15 cellular contexts compared by ENCODE assay signal in genomic region chr10:71893258-71893815, GRCh38. TPM values are rescaled to one million over a fixed set of nuclear protein-coding genes. Genes with fewer than 3 reads are reported as not detected.
DNase-seq lines count a peak whose midpoint lies in the region; ATAC-seq, FAIRE-seq and TF ChIP-seq lines count a peak whose summit lies in the region.
"Had no signal": no experiment of that assay in that cellular context is flagged by ENCODE, and none has a peak within 500 bp of the region (broad histone marks: within the 10 kb centered on the region; RNA-seq: fewer than 3 reads in every experiment).

No MANE protein-coding gene starts in this region.

- DNase-seq in kidney (peak; percentile 45), mucosa of descending colon (peak in 1 of 3 donors; percentile 35), trophoblast cell (no peak), HUDEP-2 (lab: John Stamatoyannopoulos, UW; ENCODE audit: unreplicated experiment in 76 of 76) (no peak)
- no peak for DNase-seq in effector CD8-positive, alpha-beta T cell (lab: John Stamatoyannopoulos, UW)
- DNase-seq: CD8-positive, alpha-beta T cell; COR-L47; GF-D8; GM23248 had no signal

- no peak overlapping the region for H2AFZ ChIP-seq in trophoblast cell (ENCODE audit: insufficient read depth, low read length, poor library complexity)
- H2AFZ ChIP-seq: GM23248 had no signal

- H3K4me1 ChIP-seq in kidney (ENCODE audit: control insufficient read depth in 1 of 2, insufficient read depth in 1 of 2, low read depth in 1 of 2, low read length in 2 of 2) (peaks cover 6 to 10% of the 10 kb centered on the region in 2 donors), mucosa of descending colon (ENCODE audit: low read depth) (peaks cover 14% of the 10 kb centered on the region), trophoblast cell (ENCODE audit: control insufficient read depth in 1 of 2, insufficient read depth in 2 of 2, low read length in 2 of 2) (peaks cover 10 to 15% of the 10 kb centered on the region in 2 experiments)

- no peaks in the 10 kb centered on the region for H3K27me3 ChIP-seq in trophoblast cell (ENCODE audit: insufficient read depth, low read length)

- H2AK5ac ChIP-seq in trophoblast cell (ENCODE audit: low read length) = no peak overlapping the region

- no peak overlapping the region for H2BK5ac ChIP-seq in trophoblast cell (ENCODE audit: low read depth, low read length, poor library complexity)

- no peaks in the 10 kb centered on the region for H3K79me1 ChIP-seq in trophoblast cell (ENCODE audit: low read length)

- H4K8ac ChIP-seq in trophoblast cell (ENCODE audit: low read depth, low read length) = no peak overlapping the region

- H2BK12ac ChIP-seq in trophoblast cell (ENCODE audit: low read length) = no peak overlapping the region

- no peak overlapping the region for H3K18ac ChIP-seq in trophoblast cell (ENCODE audit: low read length)

- H3K4ac ChIP-seq in trophoblast cell (ENCODE audit: low read depth, low read length) = no peak overlapping the region

- H4K91ac ChIP-seq in trophoblast cell (ENCODE audit: low read depth, low read length) = no peak overlapping the region

- FAIRE-seq in kidney (lab: Jason Lieb, UNC) = no peak
- FAIRE-seq: A204.1, H54 had no signal

- H3K79me2 ChIP-seq in trophoblast cell (ENCODE audit: control insufficient read depth, insufficient read depth, low read length, poor library complexity) = no peaks in the 10 kb centered on the region

- intact Hi-C loops in kidney (cut with DNase I) = no loop called here
- intact Hi-C loops in mucosa of descending colon (cut with DNase I, micrococcal nuclease) = no loop called here

- H4K12ac ChIP-seq in trophoblast cell (ENCODE audit: low read depth, low read length) = no peak overlapping the region

- no peak overlapping the region for H3K9ac ChIP-seq in kidney (ENCODE audit: low read length in 2 of 2)
- H3K9ac ChIP-seq in trophoblast cell (ENCODE audit: low read length) = no peak overlapping the region
- H3K9ac ChIP-seq: GM23248 had no signal

- H2BK120ac ChIP-seq in trophoblast cell (ENCODE audit: insufficient read depth, low read length, poor library complexity) = no peak overlapping the region

- WGBS in trophoblast cell (ENCODE audit: extremely low coverage, insufficient coverage, insufficient read length) = no CpG with 5 or more reads among the region's 12 CpGs

- H3K23ac ChIP-seq in trophoblast cell (ENCODE audit: low read length) = no peak overlapping the region

- H3K14ac ChIP-seq in trophoblast cell (ENCODE audit: low read length) = no peak overlapping the region

- ATAC-seq in mucosa of descending colon = peak; percentile 20
- ATAC-seq in GM21576 (IDR thresholded peaks at IDR 0.05; ENCODE audit: unreplicated experiment) = no peak
- ATAC-seq: CD8-positive, alpha-beta T cell; HCT116 had no signal

- H3K27ac ChIP-seq in KOPT-K1 (ENCODE audit: low read depth, low read length, poor library complexity, severe bottlenecking) (peak overlapping the region; percentile 56), kidney (ENCODE audit: low read depth in 2 of 2, low read length in 2 of 2) (no peak overlapping the region), trophoblast cell (ENCODE audit: low read depth, low read length) (no peak overlapping the region)
- H3K27ac ChIP-seq: C4-2B had no signal

- no peak overlapping the region for H3K4me3 ChIP-seq in kidney (ENCODE audit: low read length in 2 of 2)
- no peak overlapping the region for H3K4me3 ChIP-seq in mucosa of descending colon
- H3K4me3 ChIP-seq in trophoblast cell (ENCODE audit: low read depth, low read length) = no peak overlapping the region
- H3K4me3 ChIP-seq: GM23248 had no signal

- H3K9me3 ChIP-seq in KOPT-K1 (ENCODE audit: insufficient read depth, low read length, poor library complexity, severe bottlenecking) (no peaks in the 10 kb centered on the region), kidney (ENCODE audit: control insufficient read depth in 1 of 2, low read length in 2 of 2) (no peaks in the 10 kb centered on the region), mucosa of descending colon (no peaks in the 10 kb centered on the region), trophoblast cell (ENCODE audit: insufficient read depth, low read depth, low read length) (no peaks in the 10 kb centered on the region)

- H3K36me3 ChIP-seq in KOPT-K1 (ENCODE audit: insufficient read depth, low read length) = no peaks in the 10 kb centered on the region
- no peaks in the 10 kb centered on the region for H3K36me3 ChIP-seq in kidney (ENCODE audit: control insufficient read depth in 1 of 2, insufficient read depth in 2 of 2, low read length in 2 of 2)
- H3K36me3 ChIP-seq in mucosa of descending colon (ENCODE audit: low read depth) = no peaks in the 10 kb centered on the region
- H3K36me3 ChIP-seq in trophoblast cell (ENCODE audit: control insufficient read depth in 1 of 2, insufficient read depth in 2 of 2, low read length in 2 of 2) = no peaks in the 10 kb centered on the region

- TF ChIP-seq CTCF in kidney (IDR thresholded peaks at IDR 0.05; ENCODE audit: borderline replicate concordance, extremely low read depth, insufficient read depth) = no peak
- no peak for TF ChIP-seq CTCF in mucosa of descending colon (IDR thresholded peaks at IDR 0.05)

- H3K4me2 ChIP-seq in trophoblast cell (ENCODE audit: low read length) = no peak overlapping the region

RNA-seq across cellular contexts. Expression of gene PSAP, which starts 42.3 kb away (rescaled TPM):
- total RNA-seq in kidney = 1,249 TPM
- polyA plus RNA-seq in kidney (ENCODE audit: insufficient read depth, low read depth, low replicate concordance) = 1,082 TPM
- 100 to 1,000 TPM; 561 to 810 (median 653) TPM for total RNA-seq in mucosa of descending colon
- polyA plus RNA-seq in trophoblast cell (2013) = 532 and 555 TPM in 2 replicates
